Comparison of ENCODE assay signal across 14 cellular contexts in the genomic region with DNA sequence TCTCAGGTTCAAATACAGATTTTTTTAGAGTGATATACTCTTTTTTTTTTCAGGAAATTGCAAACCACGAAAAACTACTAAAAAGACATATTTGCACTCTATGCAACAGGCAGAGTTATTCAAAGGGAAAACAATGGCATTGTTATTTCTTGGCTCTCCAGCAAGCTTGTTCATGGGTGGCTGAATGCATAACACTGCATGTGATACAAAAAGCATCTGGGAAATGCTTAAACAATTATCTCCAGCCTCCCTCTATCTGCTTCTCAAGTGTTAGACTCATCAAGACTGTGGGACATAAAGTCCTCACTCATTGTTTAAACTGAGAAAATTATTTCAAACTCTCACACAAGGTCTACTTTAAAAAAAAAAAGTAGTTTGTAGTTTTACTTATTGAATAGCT.
"Had no signal": no experiment of that assay in that cellular context is flagged by ENCODE, and none has a peak within 500 bp of the region (broad histone marks: within the 10 kb centered on the region; RNA-seq: fewer than 3 reads in every experiment).

No MANE protein-coding gene starts in this region.

- H3K4me3 ChIP-seq: colonic mucosa, sigmoid colon had no signal

- H3K9me3 Mint-ChIP-seq: activated CD8-positive, alpha-beta T cell treated with anti-CD3 and anti-CD28 coated beads for 36 hours; activated naive CD8-positive, alpha-beta T cell treated with anti-CD3 and anti-CD28 coated beads, Interleukin-2, amount 50 U/mL, for 24 hours; memory B cell; T-helper 2 cell treated with Interferon-gamma antibody and Interleukin-4, amounts not matched to agents 5 μg/mL and 100 μg/mL, for 36 hours had no signal

- FAIRE-seq: urothelium cell line had no signal

- H3K9me3 ChIP-seq: colonic mucosa, sigmoid colon had no signal

- H3K27me3 ChIP-seq: sigmoid colon had no signal

- H3K4me3 Mint-ChIP-seq: activated CD8-positive, alpha-beta T cell treated with anti-CD3 and anti-CD28 coated beads for 36 hours; activated naive CD8-positive, alpha-beta T cell treated with anti-CD3 and anti-CD28 coated beads, Interleukin-2, amount 50 U/mL, for 24 hours; memory B cell; T-helper 2 cell treated with Interferon-gamma antibody and Interleukin-4, amounts not matched to agents 5 μg/mL and 100 μg/mL, for 36 hours had no signal

- ATAC-seq: activated naive CD8-positive, alpha-beta T cell treated with anti-CD3 and anti-CD28 coated beads, Interleukin-2, amount 50 U/mL, for 24 hours; left cardiac atrium had no signal

- H3K27ac Mint-ChIP-seq: activated CD8-positive, alpha-beta T cell treated with anti-CD3 and anti-CD28 coated beads for 36 hours; activated naive CD8-positive, alpha-beta T cell treated with anti-CD3 and anti-CD28 coated beads, Interleukin-2, amount 50 U/mL, for 24 hours; memory B cell; T-helper 2 cell treated with Interferon-gamma antibody and Interleukin-4, amounts not matched to agents 5 μg/mL and 100 μg/mL, for 36 hours had no signal

- H3K36me3 Mint-ChIP-seq: memory B cell had no signal

- DNase-seq: activated CD4-positive, alpha-beta T cell treated with anti-CD3 and anti-CD28 coated beads for 1 hour; activated CD8-positive, alpha-beta memory T cell treated with anti-CD3 and anti-CD28 coated beads, Interleukin-2, amount 50 U/mL, for 48 hours; activated naive CD8-positive, alpha-beta T cell treated with anti-CD3 and anti-CD28 coated beads, Interleukin-2, amount 50 U/mL, for 24 hours; caudate nucleus; colonic mucosa; effector CD4-positive, alpha-beta T cell; left cardiac atrium; sigmoid colon; stimulated activated naive CD8-positive, alpha-beta T cell treated with anti-CD3 and anti-CD28 coated beads, Interleukin-15, Interleukin-2, amounts not matched to agents 100 U/mL and 50 U/mL, for 24 hours; SW 1271 had no signal

- H3K36me3 ChIP-seq: colonic mucosa, sigmoid colon had no signal

- H3K4me1 ChIP-seq: colonic mucosa had no signal

- H3K27ac ChIP-seq: colonic mucosa, sigmoid colon had no signal
